ENCODE assay signal across 1 cellular context in the genomic region with DNA sequence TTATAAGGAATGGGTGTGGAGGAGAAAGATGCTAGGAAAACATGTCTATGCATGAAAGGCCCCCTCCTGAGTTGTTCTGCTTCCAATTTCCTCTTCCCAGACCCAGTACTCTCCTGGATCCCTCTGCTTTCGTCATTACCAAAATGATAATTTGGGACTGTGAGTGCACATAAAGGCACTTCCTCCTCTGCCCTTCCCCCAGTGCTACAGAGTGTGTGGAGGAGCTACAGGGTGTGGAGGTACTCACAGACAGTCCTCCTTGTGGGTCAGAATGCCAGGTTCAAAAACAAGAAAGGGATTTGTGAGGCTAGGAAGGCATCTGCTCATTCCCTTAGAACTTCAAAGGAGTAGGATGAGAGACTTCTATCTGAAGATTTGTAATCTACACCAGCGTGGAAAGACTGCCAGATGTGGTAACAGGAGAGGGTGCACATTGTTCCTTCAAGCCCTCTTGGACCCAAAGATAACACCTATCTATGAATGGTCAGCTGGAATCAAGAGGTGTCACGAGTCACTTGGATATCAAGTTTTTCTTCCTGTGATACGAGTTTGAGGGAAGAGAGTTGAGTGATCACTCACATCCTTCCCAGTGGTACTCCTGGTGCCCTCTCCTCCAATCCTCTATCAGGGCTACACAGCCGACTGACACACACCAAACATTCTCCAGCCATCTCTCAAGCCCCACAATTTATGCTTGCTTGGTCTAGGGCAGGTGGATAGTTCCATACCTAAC.
TF ChIP-seq lines count a peak whose summit lies in the region.

No MANE protein-coding gene starts in this region.

TF ChIP-seq in K562, 482 proteins besides CTCF, POLR2A, EP300 and RAD21 (continued from another document and continues in another):
- TF ChIP-seq SAFB (IDR thresholded peaks at IDR 0.05; ENCODE audit: borderline replicate concordance, low read depth, low read length) (no peak), MTA2 (IDR thresholded peaks at IDR 0.05; ENCODE audit: low read depth) (peak; percentile 12; the same call in 1 of the 2 replicates), TRIM24 (IDR thresholded peaks at IDR 0.05) (0 out of 4 replicates have a peak, but pooled peaks have one; percentile 13 to 25), CTBP1 (IDR thresholded peaks at IDR 0.05; ENCODE audit: borderline replicate concordance) (0 out of 2 replicates have a peak, but pooled peaks have one; percentile 27), FOXO4 (CRISPR knock-in tag; IDR thresholded peaks at IDR 0.05) (no peak), ZKSCAN1 (IDR thresholded peaks at IDR 0.05; ENCODE audit: low read depth, low read length) (no peak), NR4A1 (CRISPR knock-in tag; IDR thresholded peaks at IDR 0.05) (no peak), NR4A1 (tag; IDR thresholded peaks at IDR 0.05) (peak; percentile 60; the same call in 1 of the 2 replicates), SUPT5H (IDR thresholded peaks at IDR 0.05) (no peak), ZKSCAN8 (CRISPR knock-in tag; IDR thresholded peaks at IDR 0.05) (no peak), MEIS2 (IDR thresholded peaks at IDR 0.05; ENCODE audit: partially characterized antibody) (peak; percentile 3), EZH2 (IDR thresholded peaks at IDR 0.05; ENCODE audit: borderline replicate concordance, low read depth, low read length) (no peak), PCBP2 (IDR thresholded peaks at IDR 0.05; ENCODE audit: low read depth, low read length, poor library complexity, severe bottlenecking) (no peak), CCNT2 (IDR thresholded peaks at IDR 0.05; ENCODE audit: borderline replicate concordance, extremely low read depth, insufficient read length, low read depth, low read length) (peak; percentile 38), TCF3 (CRISPR knock-in tag; IDR thresholded peaks at IDR 0.05) (peak; percentile 85), ARID1B (IDR thresholded peaks at IDR 0.05) (peak; percentile 63), MYNN (IDR thresholded peaks at IDR 0.05) (no peak), MYNN (CRISPR knock-in tag; IDR thresholded peaks at IDR 0.05) (no peak), ZNF589 (CRISPR knock-in tag; IDR thresholded peaks at IDR 0.05; ENCODE audit: low read depth) (no peak), CBFB (CRISPR knock-in tag; IDR thresholded peaks at IDR 0.05) (no peak), ZNF766 (CRISPR knock-in tag; conservative IDR thresholded peaks at IDR 0.05) (no peak), ETV6 (IDR thresholded peaks at IDR 0.05; ENCODE audit: borderline replicate concordance in 1 of 2, low read depth in 2 of 2, low read length in 1 of 2) (no peak), ETV6 (CRISPR knock-in tag; IDR thresholded peaks at IDR 0.05; ENCODE audit: borderline replicate concordance) (no peak), ZNF263 (CRISPR knock-in tag; IDR thresholded peaks at IDR 0.05; ENCODE audit: borderline replicate concordance) (peak; percentile 65; the same call in 1 of the 2 replicates), CBX5 (IDR thresholded peaks at IDR 0.05; ENCODE audit: borderline replicate concordance, low read depth) (no peak), GMEB1 (CRISPR knock-in tag; IDR thresholded peaks at IDR 0.05) (no peak), RBM39 (optimal IDR thresholded peaks at IDR 0.05; ENCODE audit: low read depth, low read length) (no peak), FOXK2 (conservative IDR thresholded peaks at IDR 0.05 in 1 of 2, IDR thresholded peaks at IDR 0.05 in 1 of 2; ENCODE audit: low read depth in 2 of 2) (no peak), HMGXB4 (CRISPR knock-in tag; IDR thresholded peaks at IDR 0.05) (no peak), OTX1 (CRISPR knock-in tag; IDR thresholded peaks at IDR 0.05) (no peak), MAFF (IDR thresholded peaks at IDR 0.05; ENCODE audit: low read length) (no peak), RCOR1 (IDR thresholded peaks at IDR 0.05; ENCODE audit: borderline replicate concordance in 1 of 2, low read depth in 2 of 2, low read length in 2 of 2) (0 out of 4 replicates have a peak, but pooled peaks of 1 of the 2 experiments have one; percentile 10), HOXB6 (CRISPR knock-in tag; IDR thresholded peaks at IDR 0.05; ENCODE audit: borderline replicate concordance) (no peak), SMAD3 (CRISPR knock-in tag; conservative IDR thresholded peaks at IDR 0.05) (no peak), ZNF395 (CRISPR knock-in tag; IDR thresholded peaks at IDR 0.05) (no peak), PRMT5 (CRISPR knock-in tag; IDR thresholded peaks at IDR 0.05) (no peak), CHD1 (IDR thresholded peaks at IDR 0.05; ENCODE audit: low read length) (no peak), RHOXF2B (CRISPR knock-in tag; conservative IDR thresholded peaks at IDR 0.05) (no peak), TSC22D4 (tag; IDR thresholded peaks at IDR 0.05) (no peak), LCOR (CRISPR knock-in tag; IDR thresholded peaks at IDR 0.05) (0 out of 2 replicates have a peak, but pooled peaks have one; percentile 22), ZNF584 (CRISPR knock-in tag; IDR thresholded peaks at IDR 0.05; ENCODE audit: low read depth) (no peak), ARHGAP35 (IDR thresholded peaks at IDR 0.05; ENCODE audit: partially characterized antibody) (no peak), SNRNP70 (optimal IDR thresholded peaks at IDR 0.05; ENCODE audit: low read depth, low read length) (no peak), ZNF830 (CRISPR knock-in tag; IDR thresholded peaks at IDR 0.05) (no peak), NR2C1 (IDR thresholded peaks at IDR 0.05) (no peak), NR2C1 (tag; IDR thresholded peaks at IDR 0.05) (no peak), ZNF174 (CRISPR knock-in tag; IDR thresholded peaks at IDR 0.05) (no peak), HNRNPK (IDR thresholded peaks at IDR 0.05; ENCODE audit: low read depth, low read length, poor library complexity, severe bottlenecking) (no peak), SREBF1 (IDR thresholded peaks at IDR 0.05; ENCODE audit: borderline replicate concordance, low read depth, low read length) (no peak), HDAC3 (IDR thresholded peaks at IDR 0.05; ENCODE audit: borderline replicate concordance, partially characterized antibody) (no peak), SAFB2 (IDR thresholded peaks at IDR 0.05; ENCODE audit: borderline replicate concordance, low read depth, low read length, severe bottlenecking) (no peak), TFAP4 (CRISPR knock-in tag; IDR thresholded peaks at IDR 0.05; ENCODE audit: borderline replicate concordance) (peak; percentile 42; the same call in 1 of the 2 replicates), ZC3H4 (CRISPR knock-in tag; IDR thresholded peaks at IDR 0.05; ENCODE audit: borderline replicate concordance) (no peak), SIN3B (IDR thresholded peaks at IDR 0.05; ENCODE audit: low read depth) (no peak), NBN (IDR thresholded peaks at IDR 0.05; ENCODE audit: low read depth) (no peak)
- TF ChIP-seq, protein P1, sequence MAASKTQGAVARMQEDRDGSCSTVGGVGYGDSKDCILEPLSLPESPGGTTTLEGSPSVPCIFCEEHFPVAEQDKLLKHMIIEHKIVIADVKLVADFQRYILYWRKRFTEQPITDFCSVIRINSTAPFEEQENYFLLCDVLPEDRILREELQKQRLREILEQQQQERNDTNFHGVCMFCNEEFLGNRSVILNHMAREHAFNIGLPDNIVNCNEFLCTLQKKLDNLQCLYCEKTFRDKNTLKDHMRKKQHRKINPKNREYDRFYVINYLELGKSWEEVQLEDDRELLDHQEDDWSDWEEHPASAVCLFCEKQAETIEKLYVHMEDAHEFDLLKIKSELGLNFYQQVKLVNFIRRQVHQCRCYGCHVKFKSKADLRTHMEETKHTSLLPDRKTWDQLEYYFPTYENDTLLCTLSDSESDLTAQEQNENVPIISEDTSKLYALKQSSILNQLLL (CRISPR knock-in tag; IDR thresholded peaks at IDR 0.05; ENCODE audit: borderline replicate concordance): no peak
- TF ChIP-seq, protein P2, sequence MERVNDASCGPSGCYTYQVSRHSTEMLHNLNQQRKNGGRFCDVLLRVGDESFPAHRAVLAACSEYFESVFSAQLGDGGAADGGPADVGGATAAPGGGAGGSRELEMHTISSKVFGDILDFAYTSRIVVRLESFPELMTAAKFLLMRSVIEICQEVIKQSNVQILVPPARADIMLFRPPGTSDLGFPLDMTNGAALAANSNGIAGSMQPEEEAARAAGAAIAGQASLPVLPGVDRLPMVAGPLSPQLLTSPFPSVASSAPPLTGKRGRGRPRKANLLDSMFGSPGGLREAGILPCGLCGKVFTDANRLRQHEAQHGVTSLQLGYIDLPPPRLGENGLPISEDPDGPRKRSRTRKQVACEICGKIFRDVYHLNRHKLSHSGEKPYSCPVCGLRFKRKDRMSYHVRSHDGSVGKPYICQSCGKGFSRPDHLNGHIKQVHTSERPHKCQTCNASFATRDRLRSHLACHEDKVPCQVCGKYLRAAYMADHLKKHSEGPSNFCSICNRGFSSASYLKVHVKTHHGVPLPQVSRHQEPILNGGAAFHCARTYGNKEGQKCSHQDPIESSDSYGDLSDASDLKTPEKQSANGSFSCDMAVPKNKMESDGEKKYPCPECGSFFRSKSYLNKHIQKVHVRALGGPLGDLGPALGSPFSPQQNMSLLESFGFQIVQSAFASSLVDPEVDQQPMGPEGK (CRISPR knock-in tag; IDR thresholded peaks at IDR 0.05; ENCODE audit: borderline replicate concordance): no peak
- TF ChIP-seq, protein P3, sequence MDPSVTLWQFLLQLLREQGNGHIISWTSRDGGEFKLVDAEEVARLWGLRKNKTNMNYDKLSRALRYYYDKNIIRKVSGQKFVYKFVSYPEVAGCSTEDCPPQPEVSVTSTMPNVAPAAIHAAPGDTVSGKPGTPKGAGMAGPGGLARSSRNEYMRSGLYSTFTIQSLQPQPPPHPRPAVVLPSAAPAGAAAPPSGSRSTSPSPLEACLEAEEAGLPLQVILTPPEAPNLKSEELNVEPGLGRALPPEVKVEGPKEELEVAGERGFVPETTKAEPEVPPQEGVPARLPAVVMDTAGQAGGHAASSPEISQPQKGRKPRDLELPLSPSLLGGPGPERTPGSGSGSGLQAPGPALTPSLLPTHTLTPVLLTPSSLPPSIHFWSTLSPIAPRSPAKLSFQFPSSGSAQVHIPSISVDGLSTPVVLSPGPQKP (CRISPR knock-in tag; IDR thresholded peaks at IDR 0.05): no peak
- TF ChIP-seq, protein P4, sequence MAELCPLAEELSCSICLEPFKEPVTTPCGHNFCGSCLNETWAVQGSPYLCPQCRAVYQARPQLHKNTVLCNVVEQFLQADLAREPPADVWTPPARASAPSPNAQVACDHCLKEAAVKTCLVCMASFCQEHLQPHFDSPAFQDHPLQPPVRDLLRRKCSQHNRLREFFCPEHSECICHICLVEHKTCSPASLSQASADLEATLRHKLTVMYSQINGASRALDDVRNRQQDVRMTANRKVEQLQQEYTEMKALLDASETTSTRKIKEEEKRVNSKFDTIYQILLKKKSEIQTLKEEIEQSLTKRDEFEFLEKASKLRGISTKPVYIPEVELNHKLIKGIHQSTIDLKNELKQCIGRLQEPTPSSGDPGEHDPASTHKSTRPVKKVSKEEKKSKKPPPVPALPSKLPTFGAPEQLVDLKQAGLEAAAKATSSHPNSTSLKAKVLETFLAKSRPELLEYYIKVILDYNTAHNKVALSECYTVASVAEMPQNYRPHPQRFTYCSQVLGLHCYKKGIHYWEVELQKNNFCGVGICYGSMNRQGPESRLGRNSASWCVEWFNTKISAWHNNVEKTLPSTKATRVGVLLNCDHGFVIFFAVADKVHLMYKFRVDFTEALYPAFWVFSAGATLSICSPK (IDR thresholded peaks at IDR 0.05; ENCODE audit: borderline replicate concordance): no peak
